In genomic region chr10:77834540-77834939, GRCh38 we compare ENCODE assay signal across 23 cellular contexts.
DNase-seq lines count a peak whose midpoint lies in the region; ATAC-seq and TF ChIP-seq lines count a peak whose summit lies in the region.
"Had no signal": no experiment of that assay in that cellular context is flagged by ENCODE, and none has a peak within 500 bp of the region (broad histone marks: within the 10 kb centered on the region; RNA-seq: fewer than 3 reads in every experiment).

No MANE protein-coding gene starts in this region.

- H3K4me3 ChIP-seq in CD8-positive, alpha-beta T cell (ENCODE audit: low read depth, low read length) = no peak overlapping the region
- no peak overlapping the region for H3K4me3 ChIP-seq in naive thymus-derived CD4-positive, alpha-beta T cell (ENCODE audit: low read length)
- H3K4me3 ChIP-seq: psoas muscle had no signal

- H3K27me3 ChIP-seq in CD8-positive, alpha-beta T cell (ENCODE audit: insufficient read depth, low read length) = no peaks in the 10 kb centered on the region
- no peaks in the 10 kb centered on the region for H3K27me3 ChIP-seq in naive thymus-derived CD4-positive, alpha-beta T cell (ENCODE audit: control insufficient read depth in 2 of 2, insufficient read depth in 2 of 2, low read length in 2 of 2)

- DNase-seq in CD14-positive monocyte (ENCODE audit: low spot score) = no peak
- no peak for DNase-seq in CD8-positive, alpha-beta T cell
- no peak for DNase-seq in naive thymus-derived CD4-positive, alpha-beta T cell
- DNase-seq in Kasumi-1 (lab: John Stamatoyannopoulos, UW) = no peak
- DNase-seq in superior temporal gyrus (ENCODE audit: extremely low spot score) = no peak
- DNase-seq: activated CD4-positive, CD25-positive, alpha-beta regulatory T cell; activated CD8-positive, alpha-beta memory T cell treated with anti-CD3 and anti-CD28 coated beads, Interleukin-2, amount 50 U/mL, for 4 hours; activated gamma-delta T cell treated with Interleukin-2 at 50 U/mL for 16 hours; anterior cingulate cortex; effector CD4-positive, alpha-beta T cell; left cardiac atrium; MV-4-11; NCI-H1694; NCI-H2171 treated with DMSO at 0.1 percent for 48 hours; NCI-H526 treated with DMSO at 0.1 percent for 48 hours; stimulated activated CD4-positive, alpha-beta T cell treated with anti-CD3 and anti-CD28 coated beads, Interleukin-1b, Interleukin-23, amount 100 ng/mL, for 48 hours; stimulated activated naive CD4-positive, alpha-beta T cell treated with Interleukin-2 at 50 U/mL for 16 hours; T1000 had no signal

- peaks cover 0 to 5% (median 0%) of the 10 kb centered on the region in 3 donors for H3K27me3 Mint-ChIP-seq in CD14-positive monocyte (ENCODE audit: low read depth in 3 of 3)
- H3K27me3 Mint-ChIP-seq in CD8-positive, alpha-beta T cell (ENCODE audit: low read depth) = no peaks in the 10 kb centered on the region
- no peaks in the 10 kb centered on the region for H3K27me3 Mint-ChIP-seq in activated T-helper 17 cell treated with anti-CD3 and anti-CD28 coated beads, Interleukin-2, amount 50 U/mL, for 72 hours
- no peaks in the 10 kb centered on the region for H3K27me3 Mint-ChIP-seq in naive thymus-derived CD4-positive, alpha-beta T cell
- H3K27me3 Mint-ChIP-seq: type B pancreatic cell had no signal

- peaks cover 10% of the 10 kb centered on the region for H3K4me1 ChIP-seq in CD8-positive, alpha-beta T cell (ENCODE audit: insufficient read depth, low read length)
- peaks cover 6 to 25% of the 10 kb centered on the region in 2 donors for H3K4me1 ChIP-seq in naive thymus-derived CD4-positive, alpha-beta T cell (ENCODE audit: control insufficient read depth in 2 of 2, insufficient read depth in 2 of 2, low read length in 2 of 2)
- H3K4me1 ChIP-seq: psoas muscle had no signal

- ATAC-seq in CD8-positive, alpha-beta T cell = no peak
- ATAC-seq in activated T-helper 17 cell treated with anti-CD3 and anti-CD28 coated beads, Interleukin-2, amount 50 U/mL, for 72 hours (replicated peaks) = no peak
- no peak for ATAC-seq in naive thymus-derived CD4-positive, alpha-beta T cell
- ATAC-seq in HG02938 (IDR thresholded peaks at IDR 0.05; ENCODE audit: unreplicated experiment) = no peak
- ATAC-seq: left cardiac atrium, Panc1, psoas muscle had no signal

- H3K36me3 Mint-ChIP-seq in CD14-positive monocyte = no peaks in the 10 kb centered on the region
- H3K36me3 Mint-ChIP-seq in CD8-positive, alpha-beta T cell = no peaks in the 10 kb centered on the region
- H3K36me3 Mint-ChIP-seq in activated T-helper 17 cell treated with anti-CD3 and anti-CD28 coated beads, Interleukin-2, amount 50 U/mL, for 72 hours (ENCODE audit: low read depth) = no peaks in the 10 kb centered on the region
- H3K36me3 Mint-ChIP-seq in naive thymus-derived CD4-positive, alpha-beta T cell = no peaks in the 10 kb centered on the region

- intact Hi-C loops in CD14-positive monocyte (cut with micrococcal nuclease) = no loop called here
- intact Hi-C loops in CD8-positive, alpha-beta T cell (cut with DNase I, micrococcal nuclease) = no loop called here
- intact Hi-C loops in naive thymus-derived CD4-positive, alpha-beta T cell (cut with micrococcal nuclease) = no loop called here

- no peak for TF ChIP-seq CTCF in CD14-positive monocyte (IDR thresholded peaks at IDR 0.05)
- no peak for TF ChIP-seq CTCF in CD8-positive, alpha-beta T cell (IDR thresholded peaks at IDR 0.05)

- H3K36me3 ChIP-seq in CD8-positive, alpha-beta T cell (ENCODE audit: insufficient read depth, low read length) = no peaks in the 10 kb centered on the region
- H3K36me3 ChIP-seq in naive thymus-derived CD4-positive, alpha-beta T cell (ENCODE audit: control insufficient read depth in 2 of 3, insufficient read depth in 3 of 3, low read length in 3 of 3) = no peaks in the 10 kb centered on the region

- H3K9me3 Mint-ChIP-seq in CD14-positive monocyte = peaks cover 0 to 1% (median 0%) of the 10 kb centered on the region in 7 donors
- no peaks in the 10 kb centered on the region for H3K9me3 Mint-ChIP-seq in CD8-positive, alpha-beta T cell
- no peaks in the 10 kb centered on the region for H3K9me3 Mint-ChIP-seq in activated T-helper 17 cell treated with anti-CD3 and anti-CD28 coated beads, Interleukin-2, amount 50 U/mL, for 72 hours
- no peaks in the 10 kb centered on the region for H3K9me3 Mint-ChIP-seq in naive thymus-derived CD4-positive, alpha-beta T cell
- H3K9me3 Mint-ChIP-seq: type B pancreatic cell had no signal

- POLR2A ChIA-PET in CD8-positive, alpha-beta T cell (lab: Charles Lee) = no interaction called here
- POLR2A ChIA-PET in naive thymus-derived CD4-positive, alpha-beta T cell (lab: Charles Lee) = no interaction called here

- H3K27ac Mint-ChIP-seq in CD14-positive monocyte = peak overlapping the region in 4 of 7 donors; percentile 42 to 94 (median 46)
- peak overlapping the region; percentile 92 for H3K27ac Mint-ChIP-seq in CD8-positive, alpha-beta T cell
- H3K27ac Mint-ChIP-seq in activated T-helper 17 cell treated with anti-CD3 and anti-CD28 coated beads, Interleukin-2, amount 50 U/mL, for 72 hours = peak overlapping the region; percentile 95
- H3K27ac Mint-ChIP-seq in naive thymus-derived CD4-positive, alpha-beta T cell = peak overlapping the region; percentile 5 to 94 (median 79)
- H3K27ac Mint-ChIP-seq: type B pancreatic cell had no signal

- H3K27ac ChIP-seq in CD8-positive, alpha-beta T cell (ENCODE audit: low read depth, low read length) = no peak overlapping the region
- no peak overlapping the region for H3K27ac ChIP-seq in naive thymus-derived CD4-positive, alpha-beta T cell (ENCODE audit: low read depth, low read length)
- H3K27ac ChIP-seq: psoas muscle had no signal

- CTCF ChIA-PET in CD8-positive, alpha-beta T cell (lab: Charles Lee) = no interaction called here
- CTCF ChIA-PET in naive thymus-derived CD4-positive, alpha-beta T cell (lab: Charles Lee) = no interaction called here

- H3K4me3 Mint-ChIP-seq in CD14-positive monocyte = no peak overlapping the region
- no peak overlapping the region for H3K4me3 Mint-ChIP-seq in CD8-positive, alpha-beta T cell
- no peak overlapping the region for H3K4me3 Mint-ChIP-seq in activated T-helper 17 cell treated with anti-CD3 and anti-CD28 coated beads, Interleukin-2, amount 50 U/mL, for 72 hours
- no peak overlapping the region for H3K4me3 Mint-ChIP-seq in naive thymus-derived CD4-positive, alpha-beta T cell
- H3K4me3 Mint-ChIP-seq: type B pancreatic cell had no signal

- H3K4me1 Mint-ChIP-seq in CD14-positive monocyte = peaks cover 8% of the 10 kb centered on the region
- H3K4me1 Mint-ChIP-seq in CD8-positive, alpha-beta T cell (ENCODE audit: low read depth) = peaks cover 26% of the 10 kb centered on the region
- peaks cover 27% of the 10 kb centered on the region for H3K4me1 Mint-ChIP-seq in activated T-helper 17 cell treated with anti-CD3 and anti-CD28 coated beads, Interleukin-2, amount 50 U/mL, for 72 hours
- peaks cover 6 to 24% (median 8%) of the 10 kb centered on the region in 7 donors for H3K4me1 Mint-ChIP-seq in naive thymus-derived CD4-positive, alpha-beta T cell

- no peaks in the 10 kb centered on the region for H3K9me3 ChIP-seq in CD8-positive, alpha-beta T cell (ENCODE audit: low read length)
- no peaks in the 10 kb centered on the region for H3K9me3 ChIP-seq in naive thymus-derived CD4-positive, alpha-beta T cell (ENCODE audit: control insufficient read depth in 2 of 3, low read length in 3 of 3)
- H3K9me3 ChIP-seq: psoas muscle had no signal
